In the genomic region with DNA sequence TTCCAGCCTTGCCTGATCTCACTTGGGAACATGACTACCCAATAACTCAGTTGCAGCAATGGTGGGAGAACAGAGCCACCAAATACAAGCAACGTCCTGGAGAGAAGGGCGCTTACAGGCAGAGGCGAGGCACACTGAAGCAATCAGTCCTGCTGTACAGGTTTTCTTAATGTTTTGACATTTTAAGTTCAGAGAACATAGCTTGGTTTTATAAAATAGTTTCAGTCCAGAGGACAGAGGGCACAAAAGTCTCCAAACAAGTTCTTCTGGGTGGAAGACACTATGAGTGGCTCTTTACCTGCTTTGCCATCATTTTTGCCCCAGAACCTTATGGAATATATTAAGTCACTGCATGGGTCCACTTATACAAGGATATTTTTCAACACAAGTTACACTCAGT, we compare ENCODE assay signal across 1 cellular context.
TF ChIP-seq lines count a peak whose summit lies in the region.

No MANE protein-coding gene starts in this region.

TF ChIP-seq in IMR-90, 13 proteins besides CTCF, POLR2A, EP300 and RAD21 (continued from another document):
- TF ChIP-seq, protein P1, sequence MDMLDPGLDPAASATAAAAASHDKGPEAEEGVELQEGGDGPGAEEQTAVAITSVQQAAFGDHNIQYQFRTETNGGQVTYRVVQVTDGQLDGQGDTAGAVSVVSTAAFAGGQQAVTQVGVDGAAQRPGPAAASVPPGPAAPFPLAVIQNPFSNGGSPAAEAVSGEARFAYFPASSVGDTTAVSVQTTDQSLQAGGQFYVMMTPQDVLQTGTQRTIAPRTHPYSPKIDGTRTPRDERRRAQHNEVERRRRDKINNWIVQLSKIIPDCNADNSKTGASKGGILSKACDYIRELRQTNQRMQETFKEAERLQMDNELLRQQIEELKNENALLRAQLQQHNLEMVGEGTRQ (IDR thresholded peaks at IDR 0.05; ENCODE audit: low read depth, low read length): no peak
- TF ChIP-seq FOS (IDR thresholded peaks at IDR 0.05; ENCODE audit: low read depth, low read length): no peak
- TF ChIP-seq SMC3 (IDR thresholded peaks at IDR 0.05; ENCODE audit: low read depth, low read length): no peak
- TF ChIP-seq CEBPB (IDR thresholded peaks at IDR 0.05; ENCODE audit: low read depth, low read length): no peak
- no peak for TF ChIP-seq BHLHE40 (IDR thresholded peaks at IDR 0.05; ENCODE audit: low read depth, low read length)
- TF ChIP-seq CHD1 (IDR thresholded peaks at IDR 0.05; ENCODE audit: low read depth, low read length): no peak
- TF ChIP-seq RFX5 (IDR thresholded peaks at IDR 0.05; ENCODE audit: low read depth, low read length): no peak
